Comparison of ENCODE assay signal across 8 cellular contexts in the genomic region with DNA sequence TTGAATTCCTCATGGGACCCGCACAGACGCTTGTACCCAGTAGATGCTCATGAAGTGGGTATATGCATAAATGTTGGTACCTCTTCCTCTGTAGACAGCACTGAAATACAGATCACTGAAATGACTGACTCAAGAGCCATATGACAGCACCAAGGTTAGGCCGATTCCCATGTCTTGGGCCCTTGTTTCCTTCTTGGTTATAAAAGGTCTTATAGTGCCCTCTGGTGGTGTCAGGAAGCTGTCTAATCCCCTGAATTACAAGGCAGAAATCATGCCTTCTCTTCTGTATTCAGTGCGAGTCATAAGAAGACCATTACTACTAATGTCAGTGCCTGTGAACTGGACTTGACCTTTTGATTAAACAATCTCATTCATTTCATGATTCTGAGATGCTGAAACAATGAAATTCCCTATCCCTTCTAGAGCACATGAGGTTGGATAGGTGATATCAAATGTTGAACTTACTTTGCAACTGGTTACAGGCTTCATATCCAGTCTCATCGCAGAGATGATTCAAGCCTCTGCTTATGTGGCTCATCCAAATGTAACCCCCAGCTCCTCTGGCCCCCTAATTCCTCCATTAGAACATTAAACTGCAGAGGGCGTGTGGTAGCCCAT. TPM values are rescaled to one million over a fixed set of nuclear protein-coding genes. Genes with fewer than 3 reads are reported as not detected.
DNase-seq lines count a peak whose midpoint lies in the region; TF ChIP-seq lines count a peak whose summit lies in the region.

No MANE protein-coding gene starts in this region.

- in situ Hi-C loops in GM13976 (cut with MboI; ENCODE audit: low sequenced_read_pairs, unreplicated experiment), result loop anchor here (10.0 kb wide), 2 partner anchors 175 to 305 kb away; no protein-coding TSS in a partner anchor

- H3K27ac Mint-ChIP-seq in activated naive CD8-positive, alpha-beta T cell, result peak overlapping the region; percentile 55

- TF ChIP-seq CTCF in AG09319 (IDR thresholded peaks at IDR 0.05; ENCODE audit: low read depth, low read length) (peak; percentile 69), GM13976 (IDR thresholded peaks at IDR 0.05; ENCODE audit: borderline replicate concordance, control extremely low read depth, extremely low read depth, insufficient read depth, missing control alignments) (peak; percentile 61)

- no peak overlapping the region for H3K4me3 Mint-ChIP-seq in activated naive CD8-positive, alpha-beta T cell

- H3K36me3 Mint-ChIP-seq in activated naive CD8-positive, alpha-beta T cell, result no peaks in the 10 kb centered on the region

- peaks cover 38% of the 10 kb centered on the region for H3K4me1 Mint-ChIP-seq in activated naive CD8-positive, alpha-beta T cell (ENCODE audit: low read depth)

- H3K27me3 Mint-ChIP-seq in activated naive CD8-positive, alpha-beta T cell, result no peaks in the 10 kb centered on the region

- DNase-seq in AG09319 (ENCODE audit: extremely low read depth, low read depth), result peak; percentile 70
- DNase-seq in GM13976 (ENCODE audit: low spot score), result peak; percentile 69
- DNase-seq in KG1 (lab: John Stamatoyannopoulos, UW), result peak; percentile 51
- DNase-seq in OCI-M2 (lab: John Stamatoyannopoulos, UW; ENCODE audit: unreplicated experiment), result peak; percentile 14
- DNase-seq in glomerular visceral epithelial cell (ENCODE audit: extremely low spot score), result peak; percentile 78
- DNase-seq in pons (ENCODE audit: low spot score), result peak; percentile 98
- no peak for DNase-seq in occipital lobe (lab: John Stamatoyannopoulos, UW)

- no peaks in the 10 kb centered on the region for H3K9me3 Mint-ChIP-seq in activated naive CD8-positive, alpha-beta T cell (ENCODE audit: low read depth)

RNA-seq across cellular contexts. Expression of a gene that starts 59.7 kb away (rescaled TPM):
- total RNA-seq in occipital lobe, result 20.0 TPM
